Comparison of ENCODE assay signal across 18 cellular contexts in the genomic region with DNA sequence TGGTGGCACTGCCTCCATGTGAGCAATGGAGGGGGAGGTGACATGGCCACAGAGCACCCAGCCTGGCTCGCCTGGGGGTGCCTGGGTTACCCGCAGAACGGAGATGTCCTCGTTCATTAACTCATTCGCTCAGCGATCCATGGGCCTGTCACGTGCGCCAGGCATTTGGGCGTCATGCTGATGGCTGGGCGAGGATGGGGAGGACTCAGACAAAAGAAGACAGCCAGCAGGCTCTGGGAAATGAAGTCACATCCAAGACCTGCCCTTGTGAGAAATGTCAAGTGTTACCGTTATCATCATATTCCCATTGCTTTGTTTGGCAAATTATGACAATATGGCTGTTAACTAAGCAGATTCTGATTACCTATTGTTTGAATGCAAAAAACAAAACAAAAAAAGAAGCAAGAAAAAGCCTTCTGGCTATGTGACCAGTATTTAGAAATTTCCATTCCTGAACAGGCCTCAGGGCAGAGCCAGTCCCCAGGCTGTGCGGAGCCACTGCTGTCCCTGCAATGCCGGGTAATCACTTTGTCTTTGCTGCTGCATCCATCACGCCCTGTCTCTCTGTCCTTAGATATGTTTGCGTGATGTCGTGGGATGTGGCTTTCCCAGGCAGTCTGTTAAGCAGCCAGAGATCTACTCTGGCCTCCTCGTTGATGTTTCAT. TPM values are rescaled to one million over a fixed set of nuclear protein-coding genes. Genes with fewer than 3 reads are reported as not detected.
DNase-seq lines count a peak whose midpoint lies in the region; ATAC-seq and TF ChIP-seq lines count a peak whose summit lies in the region.
"Had no signal": no experiment of that assay in that cellular context is flagged by ENCODE, and none has a peak within 500 bp of the region (broad histone marks: within the 10 kb centered on the region; RNA-seq: fewer than 3 reads in every experiment).

No MANE protein-coding gene starts in this region.

- TF ChIP-seq POLR2A in adrenal gland (IDR thresholded peaks at IDR 0.05) = no peak

- peak overlapping the region; percentile 36 for H3K27ac Mint-ChIP-seq in CD4-positive, alpha-beta T cell
- H3K27ac Mint-ChIP-seq in brain = peak overlapping the region; percentile 81 to 95 (median 92)
- H3K27ac Mint-ChIP-seq in immature natural killer cell = peak overlapping the region; percentile 7 to 81 (median 72)
- H3K27ac Mint-ChIP-seq in progenitor cell of endocrine pancreas = peak overlapping the region; percentile 41
- no peak overlapping the region for H3K27ac Mint-ChIP-seq in Caco-2 (ENCODE audit: unreplicated experiment)
- H3K27ac Mint-ChIP-seq: activated CD8-positive, alpha-beta memory T cell treated with anti-CD3 and anti-CD28 coated beads, Interleukin-2, amount 10 ng/mL, durations not matched to agents 7 days and 5 days had no signal

- peaks cover 49% of the 10 kb centered on the region for H3K4me1 Mint-ChIP-seq in CD4-positive, alpha-beta T cell (ENCODE audit: low read depth)
- H3K4me1 Mint-ChIP-seq in brain (peaks cover 88% of the 10 kb centered on the region), immature natural killer cell (peaks cover 59 to 81% of the 10 kb centered on the region in 2 donors), progenitor cell of endocrine pancreas (ENCODE audit: low read depth) (no peaks in the 10 kb centered on the region), Caco-2 (ENCODE audit: low read depth, unreplicated experiment) (peaks cover 4% of the 10 kb centered on the region)

- BruUV-seq in Caco-2 (replicated peaks; lab: Mats Ljungman, UMichigan) = no TSS peak

- WGBS in adrenal gland, 4 donors = 82 to 89% (median 86%) methylated on average over 16 to 17 of the region's 17 CpGs

- POLR2A ChIA-PET in CD4-positive, alpha-beta T cell (lab: Charles Lee) = no interaction called here
- POLR2A ChIA-PET in Caco-2 (lab: Charles Lee) = no interaction called here

- H3K27me3 ChIP-seq in CD4-positive, alpha-beta T cell (ENCODE audit: control insufficient read depth, insufficient read depth, low read length) = no peaks in the 10 kb centered on the region
- no peaks in the 10 kb centered on the region for H3K27me3 ChIP-seq in adrenal gland
- H3K27me3 ChIP-seq in Caco-2 (replicated peaks; ENCODE audit: control insufficient read depth, insufficient read depth, low read length) = no peaks in the 10 kb centered on the region
- H3K27me3 ChIP-seq: sigmoid colon had no signal

- H3K9me3 ChIP-seq in CD4-positive, alpha-beta T cell (ENCODE audit: control insufficient read depth, low read length) = no peaks in the 10 kb centered on the region
- H3K9me3 ChIP-seq in adrenal gland (replicated peaks in 1 of 3) = no peaks in the 10 kb centered on the region
- H3K9me3 ChIP-seq in Caco-2 = no peaks in the 10 kb centered on the region
- H3K9me3 ChIP-seq: sigmoid colon had no signal

- intact Hi-C loops in CD4-positive, alpha-beta T cell (cut with DNase I, micrococcal nuclease) = no loop called here
- intact Hi-C loops in adrenal gland (cut with DNase I) (no loop called here), Caco-2 (cut with micrococcal nuclease; ENCODE audit: unreplicated experiment) (no loop called here)

- TF ChIP-seq CTCF in CD4-positive, alpha-beta T cell (IDR thresholded peaks at IDR 0.05) = no peak
- TF ChIP-seq CTCF in brain (conservative IDR thresholded peaks at IDR 0.05) (no peak), progenitor cell of endocrine pancreas (IDR thresholded peaks at IDR 0.05; ENCODE audit: unreplicated experiment) (no peak), adrenal gland (IDR thresholded peaks at IDR 0.05) (no peak), Caco-2 (IDR thresholded peaks at IDR 0.05; ENCODE audit: insufficient read depth in 1 of 2, low read depth in 1 of 2, low read length in 1 of 2, severe bottlenecking in 1 of 2, unreplicated experiment in 1 of 2) (no peak)

- no peaks in the 10 kb centered on the region for H3K36me3 ChIP-seq in adrenal gland (replicated peaks in 1 of 2)
- H3K36me3 ChIP-seq in Caco-2 (ENCODE audit: control insufficient read depth, insufficient read depth, low read length) = peaks cover 2% of the 10 kb centered on the region; the same call in 1 of the 2 replicates
- H3K36me3 ChIP-seq: sigmoid colon had no signal

- no peak for DNase-seq in CD4-positive, alpha-beta T cell
- no peak for DNase-seq in immature natural killer cell
- no peak for DNase-seq in progenitor cell of endocrine pancreas (ENCODE audit: low spot score, unreplicated experiment)
- no peak for DNase-seq in GM03348 (ENCODE audit: low spot score)
- no peak for DNase-seq in DMS114 treated with DMSO at 0.1 percent for 48 hours (lab: John Stamatoyannopoulos, UW; ENCODE audit: unreplicated experiment)
- no peak for DNase-seq in adrenal gland
- no peak for DNase-seq in Caco-2
- DNase-seq: activated CD4-positive, CD25-positive, alpha-beta regulatory T cell treated with anti-CD3 and anti-CD28 coated beads, Interleukin-2, amount 50 U/mL, for 72 hours; activated CD8-positive, alpha-beta memory T cell treated with anti-CD3 and anti-CD28 coated beads, Interleukin-2, amount 10 ng/mL, durations not matched to agents 7 days and 5 days; central memory CD4-positive, alpha-beta T cell; effector CD4-positive, alpha-beta T cell; H7; KG1; NCI-H2029; NCI-H524; occipital lobe; sigmoid colon had no signal

- H3K36me3 Mint-ChIP-seq in CD4-positive, alpha-beta T cell (ENCODE audit: low read depth) = no peaks in the 10 kb centered on the region
- H3K36me3 Mint-ChIP-seq in brain (peaks cover 5% of the 10 kb centered on the region), immature natural killer cell (no peaks in the 10 kb centered on the region), progenitor cell of endocrine pancreas (ENCODE audit: insufficient read depth) (no peaks in the 10 kb centered on the region), Caco-2 (ENCODE audit: insufficient read depth, unreplicated experiment) (peaks cover 6% of the 10 kb centered on the region)
- H3K36me3 Mint-ChIP-seq: activated CD8-positive, alpha-beta memory T cell treated with anti-CD3 and anti-CD28 coated beads, Interleukin-2, amount 10 ng/mL, durations not matched to agents 7 days and 5 days had no signal

- H3K27me3 Mint-ChIP-seq in CD4-positive, alpha-beta T cell = no peaks in the 10 kb centered on the region
- H3K27me3 Mint-ChIP-seq in brain = peaks cover 2% of the 10 kb centered on the region
- peaks cover 0 to 19% (median 0%) of the 10 kb centered on the region in 3 donors for H3K27me3 Mint-ChIP-seq in immature natural killer cell (ENCODE audit: low read depth in 3 of 3)
- H3K27me3 Mint-ChIP-seq in progenitor cell of endocrine pancreas = no peaks in the 10 kb centered on the region
- H3K27me3 Mint-ChIP-seq in Caco-2 (ENCODE audit: insufficient read depth, unreplicated experiment) = no peaks in the 10 kb centered on the region
- H3K27me3 Mint-ChIP-seq: activated CD8-positive, alpha-beta memory T cell treated with anti-CD3 and anti-CD28 coated beads, Interleukin-2, amount 10 ng/mL, durations not matched to agents 7 days and 5 days had no signal

- no peak overlapping the region for H3K4me3 Mint-ChIP-seq in CD4-positive, alpha-beta T cell
- peak overlapping the region in 1 of 5 experiments; percentile 29 for H3K4me3 Mint-ChIP-seq in brain
- H3K4me3 Mint-ChIP-seq in immature natural killer cell = no peak overlapping the region
- no peak overlapping the region for H3K4me3 Mint-ChIP-seq in progenitor cell of endocrine pancreas (ENCODE audit: low read depth)
- H3K4me3 Mint-ChIP-seq in Caco-2 (ENCODE audit: unreplicated experiment) = no peak overlapping the region
- H3K4me3 Mint-ChIP-seq: activated CD8-positive, alpha-beta memory T cell treated with anti-CD3 and anti-CD28 coated beads, Interleukin-2, amount 10 ng/mL, durations not matched to agents 7 days and 5 days had no signal

- ATAC-seq in CD4-positive, alpha-beta T cell (ENCODE audit: poor library complexity) = no peak
- ATAC-seq: activated CD8-positive, alpha-beta memory T cell treated with anti-CD3 and anti-CD28 coated beads, Interleukin-2, amount 10 ng/mL, durations not matched to agents 7 days and 5 days had no signal

- CTCF ChIA-PET in CD4-positive, alpha-beta T cell (lab: Charles Lee) = no interaction called here
- CTCF ChIA-PET in Caco-2 (lab: Charles Lee) = no interaction called here

- H3K4me1 ChIP-seq in adrenal gland (replicated peaks in 1 of 2) (peaks cover 0 to 17% of the 10 kb centered on the region in 2 donors), Caco-2 (no peaks in the 10 kb centered on the region)

- H3K4me3 ChIP-seq in adrenal gland (no peak overlapping the region), Caco-2 (ENCODE audit: low read depth, low read length) (no peak overlapping the region)
- H3K4me3 ChIP-seq: sigmoid colon had no signal

- H3K9me3 Mint-ChIP-seq in CD4-positive, alpha-beta T cell = no peaks in the 10 kb centered on the region
- H3K9me3 Mint-ChIP-seq in brain = no peaks in the 10 kb centered on the region
- H3K9me3 Mint-ChIP-seq in immature natural killer cell = no peaks in the 10 kb centered on the region
- no peaks in the 10 kb centered on the region for H3K9me3 Mint-ChIP-seq in progenitor cell of endocrine pancreas (ENCODE audit: low read depth)
- no peaks in the 10 kb centered on the region for H3K9me3 Mint-ChIP-seq in Caco-2 (ENCODE audit: unreplicated experiment)

- no peak overlapping the region for H3K27ac ChIP-seq in CD4-positive, alpha-beta T cell (ENCODE audit: low read depth, low read length)
- peak overlapping the region in 2 of 5 donors; percentile 10 to 18 for H3K27ac ChIP-seq in adrenal gland
- H3K27ac ChIP-seq: sigmoid colon had no signal

RNA-seq across cellular contexts. Expression of gene CMIP, which starts 57.9 kb away (rescaled TPM):
- 10 to 100 TPM; 33.5 to 35.3 TPM for total RNA-seq in CD4-positive, alpha-beta T cell
- 409 TPM for polyA plus RNA-seq in brain (ENCODE audit: insufficient read depth, low read depth, low replicate concordance)
- 1 to 10 TPM in 1 of 3 donors, under 1 TPM in 1, not detected in 1; 0.53 to 1.7 TPM for polyA plus RNA-seq in immature natural killer cell
- total RNA-seq in progenitor cell of endocrine pancreas = 62.5 and 62.7 TPM in 2 replicates
- total RNA-seq in adrenal gland = 10 to 100 TPM; 34.3 to 87.9 (median 54.9) TPM
- 10 to 100 TPM; 10.9 to 49.0 (median 17.4) TPM for polyA plus RNA-seq in adrenal gland
- total RNA-seq in Caco-2 (2022) = 63.7 and 68.0 TPM in 2 replicates
